8 cellular contexts compared by ENCODE assay signal in the genomic region with DNA sequence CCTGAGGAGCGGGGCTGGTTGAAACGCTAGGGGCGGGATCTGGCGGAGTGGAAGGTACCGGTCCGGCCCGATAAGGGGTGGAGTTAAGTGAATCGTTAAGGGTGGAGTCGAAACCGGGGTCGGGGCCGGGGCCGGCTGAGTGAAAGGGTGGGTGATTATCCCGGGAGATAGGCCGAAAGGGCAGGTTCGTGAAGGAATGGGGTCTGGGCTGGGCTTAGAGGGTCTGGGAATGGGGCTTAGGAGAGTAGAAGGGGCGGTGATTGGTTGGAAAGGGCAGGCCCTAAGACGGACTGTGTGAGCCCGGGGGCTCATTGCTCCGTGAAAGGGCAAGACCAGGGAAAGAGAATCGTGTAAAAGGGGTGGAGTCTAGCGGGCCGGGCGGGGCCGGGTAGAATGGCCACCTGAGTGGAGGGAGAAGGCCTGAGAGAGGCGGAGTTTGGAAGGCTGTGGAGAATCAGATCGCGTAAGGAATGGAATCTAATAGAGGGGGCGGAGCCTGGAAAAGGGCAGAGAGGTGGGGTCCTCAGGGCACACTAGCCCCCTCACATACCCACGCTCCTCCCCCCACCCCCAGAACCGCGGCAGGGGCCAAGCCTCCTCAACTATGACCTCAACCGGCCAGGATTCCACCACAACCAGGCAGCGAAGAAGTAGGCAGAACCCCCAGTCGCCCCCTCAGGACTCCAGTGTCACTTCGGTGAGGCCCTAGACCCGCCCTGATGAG. TPM values are rescaled to one million over a fixed set of nuclear protein-coding genes. Genes with fewer than 3 reads are reported as not detected.
A peak's percentile ranks its signal among the peaks of the same experiment; 100 is the strongest.
DNase-seq lines count a peak whose midpoint lies in the region; ATAC-seq and TF ChIP-seq lines count a peak whose summit lies in the region.

No MANE protein-coding gene starts in this region.

- peaks cover 17% of the 10 kb centered on the region for H3K4me1 Mint-ChIP-seq in activated T-helper 1 cell treated with anti-CD3 and anti-CD28 coated beads, Interleukin-12 subunit alpha, Interleukin-12 subunit beta, Interleukin-2, Interleukin-4 antibody, amounts not matched to agents 30 ng/mL and 10 ng/mL and 1 ng/mL, durations not matched to agents 14 hours and 24 hours and 36 hours (ENCODE audit: low read depth)
- peaks cover 24% of the 10 kb centered on the region for H3K4me1 Mint-ChIP-seq in nephron progenitor cell

- peak overlapping the region; percentile 78 for H2AFZ ChIP-seq in DND-41 (ENCODE audit: low read depth, low read length)
- peak overlapping the region; percentile 63; the same call in 1 of the 2 replicates for H2AFZ ChIP-seq in OCI-LY3 (ENCODE audit: low read depth, low read length)

- no peaks in the 10 kb centered on the region for H3K9me3 ChIP-seq in DND-41 (ENCODE audit: insufficient read depth, low read length, severe bottlenecking)
- H3K9me3 ChIP-seq in OCI-LY3 (ENCODE audit: insufficient read depth, low read length) = no peaks in the 10 kb centered on the region

- H3K27ac ChIP-seq in DND-41 (ENCODE audit: low read length) (peak overlapping the region; percentile 88), OCI-LY3 (ENCODE audit: low read length) (peak overlapping the region; percentile 92), temporal lobe (ENCODE audit: low read depth, low read length) (peak overlapping the region; percentile 73)

- DNase-seq in DND-41 = peak; percentile 74
- DNase-seq in HuH-7 (ENCODE audit: low spot score) = peak; percentile 93
- peak; percentile 62 for DNase-seq in activated T-helper 1 cell treated with anti-CD3 and anti-CD28 coated beads, Interleukin-12 subunit alpha, Interleukin-12 subunit beta, Interleukin-2, Interleukin-4 antibody, amounts not matched to agents 30 ng/mL and 10 ng/mL and 1 ng/mL, durations not matched to agents 14 hours and 24 hours and 36 hours (ENCODE audit: low spot score)
- peak; percentile 65 for DNase-seq in fibroblast of peridontal ligament (ENCODE audit: extremely low read depth)
- DNase-seq in nephron progenitor cell = peak; percentile 81

- H3K36me3 Mint-ChIP-seq in activated T-helper 1 cell treated with anti-CD3 and anti-CD28 coated beads, Interleukin-12 subunit alpha, Interleukin-12 subunit beta, Interleukin-2, Interleukin-4 antibody, amounts not matched to agents 30 ng/mL and 10 ng/mL and 1 ng/mL, durations not matched to agents 14 hours and 24 hours and 36 hours (ENCODE audit: low read depth) = peaks cover 12% of the 10 kb centered on the region
- H3K36me3 Mint-ChIP-seq in nephron progenitor cell (ENCODE audit: low read depth) = peaks cover 29% of the 10 kb centered on the region

- H3K4me2 ChIP-seq in DND-41 (ENCODE audit: insufficient read depth, low read length) (peak overlapping the region; percentile 78), OCI-LY3 (ENCODE audit: low read length) (peak overlapping the region; percentile 80)

- intact Hi-C loops in activated T-helper 1 cell treated with anti-CD3 and anti-CD28 coated beads, Interleukin-12 subunit alpha, Interleukin-12 subunit beta, Interleukin-2, Interleukin-4 antibody, amounts not matched to agents 30 ng/mL and 10 ng/mL and 1 ng/mL, durations not matched to agents 14 hours and 24 hours and 36 hours (cut with micrococcal nuclease) = loop anchor here (1.0 to 10.0 kb wide), 14 partner anchors 65 to 1147 kb away; partner anchors contain the start of genes EBP, ELK1, GPKOW and GRIPAP1

- H3K27me3 ChIP-seq in DND-41 (ENCODE audit: insufficient read depth, low read length, poor library complexity) = no peaks in the 10 kb centered on the region
- no peaks in the 10 kb centered on the region for H3K27me3 ChIP-seq in OCI-LY3 (ENCODE audit: low read depth, low read length)

- no peaks in the 10 kb centered on the region for H3K9me3 Mint-ChIP-seq in activated T-helper 1 cell treated with anti-CD3 and anti-CD28 coated beads, Interleukin-12 subunit alpha, Interleukin-12 subunit beta, Interleukin-2, Interleukin-4 antibody, amounts not matched to agents 30 ng/mL and 10 ng/mL and 1 ng/mL, durations not matched to agents 14 hours and 24 hours and 36 hours
- peaks cover 57% of the 10 kb centered on the region for H3K9me3 Mint-ChIP-seq in nephron progenitor cell

- TF ChIP-seq CTCF in DND-41 (IDR thresholded peaks at IDR 0.05; ENCODE audit: borderline replicate concordance, extremely low read depth, low read length, poor library complexity, severe bottlenecking) = no peak
- TF ChIP-seq CTCF in OCI-LY3 (IDR thresholded peaks at IDR 0.05; ENCODE audit: low read depth, low read length) = no peak
- no peak for TF ChIP-seq CTCF in nephron progenitor cell (IDR thresholded peaks at IDR 0.05)

- H3K4me3 Mint-ChIP-seq in activated T-helper 1 cell treated with anti-CD3 and anti-CD28 coated beads, Interleukin-12 subunit alpha, Interleukin-12 subunit beta, Interleukin-2, Interleukin-4 antibody, amounts not matched to agents 30 ng/mL and 10 ng/mL and 1 ng/mL, durations not matched to agents 14 hours and 24 hours and 36 hours = peak overlapping the region; percentile 91
- peak overlapping the region; percentile 96 for H3K4me3 Mint-ChIP-seq in nephron progenitor cell

- H3K4me3 ChIP-seq in DND-41 (ENCODE audit: low read depth in 1 of 2, low read length in 2 of 2) (peak overlapping the region; percentile 59 to 74; a peak in 3 of 4 replicates), OCI-LY3 (ENCODE audit: low read length) (peak overlapping the region; percentile 89)

- peaks cover 19% of the 10 kb centered on the region for H3K4me1 ChIP-seq in DND-41 (ENCODE audit: insufficient read depth, low read length)
- peaks cover 11% of the 10 kb centered on the region for H3K4me1 ChIP-seq in OCI-LY3 (ENCODE audit: low read length)

- peaks cover 9% of the 10 kb centered on the region for H3K36me3 ChIP-seq in DND-41 (ENCODE audit: insufficient read depth, low read length)
- no peaks in the 10 kb centered on the region for H3K36me3 ChIP-seq in OCI-LY3 (replicated peaks; ENCODE audit: low read depth, low read length)

- H3K27ac Mint-ChIP-seq in activated T-helper 1 cell treated with anti-CD3 and anti-CD28 coated beads, Interleukin-12 subunit alpha, Interleukin-12 subunit beta, Interleukin-2, Interleukin-4 antibody, amounts not matched to agents 30 ng/mL and 10 ng/mL and 1 ng/mL, durations not matched to agents 14 hours and 24 hours and 36 hours = peak overlapping the region; percentile 98
- peak overlapping the region; percentile 100 for H3K27ac Mint-ChIP-seq in nephron progenitor cell

- H3K79me2 ChIP-seq in DND-41 (ENCODE audit: insufficient read depth, low read length) (peaks cover 5% of the 10 kb centered on the region), OCI-LY3 (ENCODE audit: low read length) (peaks cover 9% of the 10 kb centered on the region; the same call in 1 of the 2 replicates)

- ATAC-seq in DND-41 (ENCODE audit: insufficient read depth, low read depth) = peak; percentile 38
- ATAC-seq in GM21528 (IDR thresholded peaks at IDR 0.05; ENCODE audit: low FRiP score, unreplicated experiment) = peak; percentile 49

- H3K27me3 Mint-ChIP-seq in activated T-helper 1 cell treated with anti-CD3 and anti-CD28 coated beads, Interleukin-12 subunit alpha, Interleukin-12 subunit beta, Interleukin-2, Interleukin-4 antibody, amounts not matched to agents 30 ng/mL and 10 ng/mL and 1 ng/mL, durations not matched to agents 14 hours and 24 hours and 36 hours (ENCODE audit: insufficient read depth) = no peaks in the 10 kb centered on the region
- no peaks in the 10 kb centered on the region for H3K27me3 Mint-ChIP-seq in nephron progenitor cell (ENCODE audit: low read depth, poor library complexity)

- H4K20me1 ChIP-seq in DND-41 (ENCODE audit: insufficient read depth, low read length) = no peaks in the 10 kb centered on the region
- H4K20me1 ChIP-seq in OCI-LY3 (ENCODE audit: insufficient read depth, low read length) = no peaks in the 10 kb centered on the region

- peak overlapping the region; percentile 86 for H3K9ac ChIP-seq in DND-41 (ENCODE audit: low read depth, low read length)
- peak overlapping the region; percentile 98 for H3K9ac ChIP-seq in OCI-LY3 (ENCODE audit: low read length)

RNA-seq across cellular contexts. Expression of gene HDAC6, which starts 0.4 kb away (rescaled TPM):
- 44.7 and 56.4 TPM in 2 replicates for total RNA-seq in activated T-helper 1 cell treated with anti-CD3 and anti-CD28 coated beads, Interleukin-12 subunit alpha, Interleukin-12 subunit beta, Interleukin-2, Interleukin-4 antibody, amounts not matched to agents 30 ng/mL and 10 ng/mL and 1 ng/mL, durations not matched to agents 14 hours and 24 hours and 36 hours
- 77.0 TPM for total RNA-seq in temporal lobe

RNA-seq across cellular contexts. Expression of gene GATA1, which starts 15.9 kb away (rescaled TPM):
- not detected in 2 replicates for total RNA-seq in activated T-helper 1 cell treated with anti-CD3 and anti-CD28 coated beads, Interleukin-12 subunit alpha, Interleukin-12 subunit beta, Interleukin-2, Interleukin-4 antibody, amounts not matched to agents 30 ng/mL and 10 ng/mL and 1 ng/mL, durations not matched to agents 14 hours and 24 hours and 36 hours
- not detected for total RNA-seq in temporal lobe

RNA-seq across cellular contexts. Expression of gene ERAS, which starts 24.1 kb away (rescaled TPM):
- total RNA-seq in activated T-helper 1 cell treated with anti-CD3 and anti-CD28 coated beads, Interleukin-12 subunit alpha, Interleukin-12 subunit beta, Interleukin-2, Interleukin-4 antibody, amounts not matched to agents 30 ng/mL and 10 ng/mL and 1 ng/mL, durations not matched to agents 14 hours and 24 hours and 36 hours = not detected in 2 replicates
- not detected for total RNA-seq in temporal lobe

RNA-seq across cellular contexts. Expression of gene PCSK1N, which starts 33.2 kb away (rescaled TPM):
- total RNA-seq in activated T-helper 1 cell treated with anti-CD3 and anti-CD28 coated beads, Interleukin-12 subunit alpha, Interleukin-12 subunit beta, Interleukin-2, Interleukin-4 antibody, amounts not matched to agents 30 ng/mL and 10 ng/mL and 1 ng/mL, durations not matched to agents 14 hours and 24 hours and 36 hours = 0.36 and 0.42 TPM in 2 replicates
- 79.4 TPM for total RNA-seq in temporal lobe

RNA-seq across cellular contexts. Expression of gene GLOD5, which starts 40.7 kb away (rescaled TPM):
- not detected in 2 replicates for total RNA-seq in activated T-helper 1 cell treated with anti-CD3 and anti-CD28 coated beads, Interleukin-12 subunit alpha, Interleukin-12 subunit beta, Interleukin-2, Interleukin-4 antibody, amounts not matched to agents 30 ng/mL and 10 ng/mL and 1 ng/mL, durations not matched to agents 14 hours and 24 hours and 36 hours
- total RNA-seq in temporal lobe = not detected

Comparison
In these comparisons a context has a peak if more than half of its experiments do, and no peak if none do; other contexts are left out.
1. Peak in every context shown above with its lines: DNase-seq, ATAC-seq, H3K4me3 ChIP-seq and H3K27ac ChIP-seq.